Comparison of ENCODE assay signal across 30 cellular contexts in the genomic region with DNA sequence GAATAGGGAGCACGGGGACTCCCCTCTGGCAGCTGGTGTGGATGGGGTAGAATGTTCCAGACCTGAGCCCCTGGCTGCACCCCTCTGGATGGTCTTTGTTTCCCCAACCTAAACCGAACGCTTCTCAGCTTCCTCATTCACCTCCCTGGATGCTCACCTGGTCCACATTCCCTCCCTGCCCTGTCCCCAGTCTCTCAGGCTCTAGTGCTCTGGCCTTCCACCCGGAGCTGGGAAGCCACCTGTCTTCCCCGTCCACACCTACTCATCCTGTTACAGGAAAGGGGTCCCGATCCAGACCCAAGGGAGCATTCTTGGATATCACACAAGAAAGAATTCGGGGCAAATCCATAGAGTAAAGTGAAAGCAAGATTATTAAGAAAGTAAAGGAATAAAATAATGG.
"Had no signal": no experiment of that assay in that cellular context is flagged by ENCODE, and none has a peak within 500 bp of the region (broad histone marks: within the 10 kb centered on the region; RNA-seq: fewer than 3 reads in every experiment).

No MANE protein-coding gene starts in this region.

- DNase-seq: hypothalamus; immature natural killer cell; kidney; left colon; left lung; mesendoderm; midbrain; mucosa of descending colon; naive thymus-derived CD4-positive, alpha-beta T cell; pancreas; posterior cingulate gyrus; retina; right cardiac atrium; stimulated activated CD4-positive, alpha-beta T cell treated with anti-CD3 and anti-CD28 coated beads, Interleukin-12 subunit alpha, Interleukin-12 subunit beta, amount 100 ng/mL, for 4 hours; stimulated activated CD4-positive, alpha-beta T cell treated with anti-CD3 and anti-CD28 coated beads, Interleukin-15, amount 100 ng/mL, for 24 hours; stimulated activated CD4-positive, alpha-beta T cell treated with anti-CD3 and anti-CD28 coated beads, Interleukin-2, amount 100 ng/mL, for 24 hours; stimulated activated CD4-positive, alpha-beta T cell treated with anti-CD3 and anti-CD28 coated beads, Interleukin-4, amount 100 ng/mL, for 1 hour; stimulated activated naive CD4-positive, alpha-beta T cell; tibial artery; trophoblast cell; uterus had no signal

- ATAC-seq: left colon; left lung; mucosa of descending colon; naive thymus-derived CD4-positive, alpha-beta T cell; natural killer cell treated with Interleukin-12 subunit alpha and Interleukin-12 subunit beta and Interleukin-15 and Interleukin-18, amount 100 ng/mL, for 72 hours; pancreas; right cardiac atrium; sciatic nerve; stimulated activated effector memory CD8-positive, alpha-beta T cell treated with anti-CD3 and anti-CD28 coated beads, Interleukin-12 subunit alpha, Interleukin-12 subunit beta, amount 100 ng/mL, for 72 hours had no signal

- H3K27me3 ChIP-seq: left lung, pancreas, suprapubic skin, tibial artery, uterus had no signal

- H3K9me3 Mint-ChIP-seq: immature natural killer cell; naive thymus-derived CD4-positive, alpha-beta T cell; natural killer cell treated with Interleukin-12 subunit alpha and Interleukin-12 subunit beta and Interleukin-15 and Interleukin-18, amount 100 ng/mL, for 72 hours; stimulated activated effector memory CD8-positive, alpha-beta T cell treated with anti-CD3 and anti-CD28 coated beads, Interleukin-12 subunit alpha, Interleukin-12 subunit beta, amount 100 ng/mL, for 72 hours; stimulated activated naive CD8-positive, alpha-beta T cell treated with anti-CD3 and anti-CD28 coated beads, Interleukin-15, Interleukin-2, amounts not matched to agents 100 ng/mL and 50 ng/mL, for 24 hours had no signal

- H3K4me3 Mint-ChIP-seq: immature natural killer cell; naive thymus-derived CD4-positive, alpha-beta T cell; natural killer cell treated with Interleukin-12 subunit alpha and Interleukin-12 subunit beta and Interleukin-15 and Interleukin-18, amount 100 ng/mL, for 72 hours; stimulated activated effector memory CD8-positive, alpha-beta T cell treated with anti-CD3 and anti-CD28 coated beads, Interleukin-12 subunit alpha, Interleukin-12 subunit beta, amount 100 ng/mL, for 72 hours; stimulated activated naive CD8-positive, alpha-beta T cell treated with anti-CD3 and anti-CD28 coated beads, Interleukin-15, Interleukin-2, amounts not matched to agents 100 ng/mL and 50 ng/mL, for 24 hours had no signal

- H3K4me1 ChIP-seq: left lung, pancreas, prostate gland, suprapubic skin, uterus had no signal

- H3K4me3 ChIP-seq: left lung, lung, mucosa of descending colon, pancreas, prostate gland, skin epidermis, suprapubic skin, thoracic aorta, tibial artery, uterus had no signal

- H3K36me3 ChIP-seq: left lung, pancreas, prostate gland, suprapubic skin, thoracic aorta, tibial artery, uterus had no signal

- H3K27ac Mint-ChIP-seq: immature natural killer cell; naive thymus-derived CD4-positive, alpha-beta T cell; natural killer cell treated with Interleukin-12 subunit alpha and Interleukin-12 subunit beta and Interleukin-15 and Interleukin-18, amount 100 ng/mL, for 72 hours; stimulated activated effector memory CD8-positive, alpha-beta T cell treated with anti-CD3 and anti-CD28 coated beads, Interleukin-12 subunit alpha, Interleukin-12 subunit beta, amount 100 ng/mL, for 72 hours; stimulated activated naive CD8-positive, alpha-beta T cell treated with anti-CD3 and anti-CD28 coated beads, Interleukin-15, Interleukin-2, amounts not matched to agents 100 ng/mL and 50 ng/mL, for 24 hours had no signal

- H3K9me3 ChIP-seq: left lung, mucosa of descending colon, pancreas, prostate gland, suprapubic skin, thoracic aorta, tibial artery, uterus had no signal

- H3K36me3 Mint-ChIP-seq: immature natural killer cell; naive thymus-derived CD4-positive, alpha-beta T cell; natural killer cell treated with Interleukin-12 subunit alpha and Interleukin-12 subunit beta and Interleukin-15 and Interleukin-18, amount 100 ng/mL, for 72 hours; stimulated activated effector memory CD8-positive, alpha-beta T cell treated with anti-CD3 and anti-CD28 coated beads, Interleukin-12 subunit alpha, Interleukin-12 subunit beta, amount 100 ng/mL, for 72 hours had no signal

- H3K4me1 Mint-ChIP-seq: immature natural killer cell; naive thymus-derived CD4-positive, alpha-beta T cell; stimulated activated effector memory CD8-positive, alpha-beta T cell treated with anti-CD3 and anti-CD28 coated beads, Interleukin-12 subunit alpha, Interleukin-12 subunit beta, amount 100 ng/mL, for 72 hours had no signal

- H3K27ac ChIP-seq: left lung, pancreas, prostate gland, skin epidermis, suprapubic skin, thoracic aorta, tibial artery, uterus had no signal

- H3K27me3 Mint-ChIP-seq: natural killer cell treated with Interleukin-12 subunit alpha and Interleukin-12 subunit beta and Interleukin-15 and Interleukin-18, amount 100 ng/mL, for 72 hours; stimulated activated naive CD8-positive, alpha-beta T cell treated with anti-CD3 and anti-CD28 coated beads, Interleukin-15, Interleukin-2, amounts not matched to agents 100 ng/mL and 50 ng/mL, for 24 hours had no signal
